In the genomic region with DNA sequence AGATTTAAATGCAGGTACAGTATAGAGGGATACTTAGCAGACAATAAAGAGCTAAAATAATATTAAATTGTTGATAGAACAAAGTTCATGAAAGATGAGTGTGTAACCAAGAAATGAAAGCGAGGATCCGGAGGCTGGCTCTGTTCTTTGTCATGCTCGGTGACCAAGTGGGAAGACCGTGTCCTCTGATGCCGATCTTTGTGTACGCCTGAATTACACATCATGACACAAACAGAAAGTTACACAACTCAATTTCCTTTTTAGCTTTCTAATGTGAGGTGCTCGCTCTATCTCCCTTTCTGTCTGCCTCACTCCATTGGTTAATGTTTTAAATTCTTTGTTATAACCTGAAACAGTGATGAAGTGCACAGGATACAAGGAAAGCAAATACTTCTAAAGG, we compare ENCODE assay signal across 14 cellular contexts.
A peak's percentile ranks its signal among the peaks of the same experiment; 100 is the strongest.
DNase-seq lines count a peak whose midpoint lies in the region; ATAC-seq lines count a peak whose summit lies in the region.
"Had no signal": no experiment of that assay in that cellular context is flagged by ENCODE, and none has a peak within 500 bp of the region (broad histone marks: within the 10 kb centered on the region; RNA-seq: fewer than 3 reads in every experiment).

No MANE protein-coding gene starts in this region.

- DNase-seq in Daoy (ENCODE audit: low read depth) (peak; percentile 0), M059J (ENCODE audit: low read depth) (peak; percentile 41), SK-N-DZ (ENCODE audit: low spot score) (peak; percentile 4), kidney tubule cell (ENCODE audit: low spot score) (peak; percentile 83), ACHN (no peak)
- no peak for DNase-seq in stimulated activated CD4-positive, alpha-beta T cell treated with anti-CD3 and anti-CD28 coated beads, Interleukin-2, amount 100 ng/mL, for 48 hours
- DNase-seq: BE2C; CD4-positive, alpha-beta memory T cell; NCI-H187 treated with DMSO at 0.1 percent for 48 hours; NCI-H510A; NCI-H82; RPMI8226 had no signal

- ATAC-seq in GM18861 (IDR thresholded peaks at IDR 0.05; ENCODE audit: unreplicated experiment) = no peak
- ATAC-seq: K562 had no signal

- in situ Hi-C loops in ACHN (cut with HindIII; ENCODE audit: low pct_ligation_motif_present, low pct_unique_long_range_greater_than_20kb, low sequenced_read_pairs) = no loop called here

Comparison
In these comparisons a context has a peak if more than half of its experiments do, and no peak if none do; other contexts are left out.
1. DNase-seq: peak in Daoy (single experiment), M059J (single experiment), SK-N-DZ (single experiment) and kidney tubule cell (single experiment); none in stimulated activated CD4-positive, alpha-beta T cell treated with anti-CD3 and anti-CD28 coated beads, Interleukin-2, amount 100 ng/mL, for 48 hours (0 of 2) and ACHN (single experiment).